ENCODE assay signal across 8 cellular contexts in genomic region chr19:6066661-6067646, GRCh38. TPM values are rescaled to one million over a fixed set of nuclear protein-coding genes. Genes with fewer than 3 reads are reported as not detected.
DNase-seq lines count a peak whose midpoint lies in the region; ATAC-seq, FAIRE-seq and TF ChIP-seq lines count a peak whose summit lies in the region.

No MANE protein-coding gene starts in this region.

- no peak overlapping the region for H2BK120ac ChIP-seq in IMR-90 (ENCODE audit: low read depth, low read length)

- in situ Hi-C loops in IMR-90 (cut with MboI; ENCODE audit: low sequenced_read_pairs) = no loop called here

- H3K14ac ChIP-seq in IMR-90 (replicated peaks; ENCODE audit: low read depth, low read length) = 0 out of 2 replicates have a peak overlapping the region, but pooled peaks have one; percentile 13

- BruUV-seq in IMR-90 (replicated peaks; lab: Mats Ljungman, UMichigan) = no TSS peak
- no TSS peak for BruUV-seq in PC-9 (replicated peaks; lab: Mats Ljungman, UMichigan)

- H2BK15ac ChIP-seq in IMR-90 (ENCODE audit: low read depth, low read length) = no peak overlapping the region

- no peak for TF ChIP-seq RAD21 in IMR-90 (IDR thresholded peaks at IDR 0.05; ENCODE audit: low read length)

- POLR2A ChIA-PET in IMR-90 (lab: Charles Lee; ENCODE audit: unreplicated experiment) = no interaction called here
- POLR2A ChIA-PET in PC-9 (lab: Charles Lee; ENCODE audit: unreplicated experiment) = interaction anchor here (0.6 kb wide), 1 partner anchor 367 kb away, joined by 3 read pairs; no protein-coding TSS in a partner anchor

- dilution Hi-C loops in IMR-90 (cut with HindIII; ENCODE audit: low sequenced_read_pairs, unreplicated experiment) = no loop called here

- H2BK5ac ChIP-seq in IMR-90 (ENCODE audit: low read depth, low read length, poor library complexity, severe bottlenecking) = no peak overlapping the region

- no peak overlapping the region for H3K4ac ChIP-seq in IMR-90 (ENCODE audit: low read depth, low read length)

- DNase-seq in CMK (ENCODE audit: low read depth) (peak; percentile 76), IMR-90 (peak; percentile 86), PC-9 (peak; percentile 72 to 84), coronary artery (ENCODE audit: low spot score) (peak; percentile 97), kidney (peak; percentile 96), smooth muscle cell of the brain vasculature (ENCODE audit: low read depth, low spot score) (peak; percentile 61)
- DNase-seq in activated CD4-positive, alpha-beta T cell treated with anti-CD3 and anti-CD28 coated beads for 48 hours = no peak

- H3K4me1 ChIP-seq in IMR-90 (ENCODE audit: control insufficient read depth, insufficient read depth, low read length) (peaks cover 27% of the 10 kb centered on the region), PC-9 (replicated peaks; ENCODE audit: insufficient read depth) (peaks cover 61% of the 10 kb centered on the region), kidney (ENCODE audit: control insufficient read depth in 1 of 2, insufficient read depth in 1 of 2, low read depth in 1 of 2, low read length in 2 of 2) (peaks cover 12 to 13% of the 10 kb centered on the region in 2 donors)

- H3K9me3 ChIP-seq in IMR-90 (ENCODE audit: control insufficient read depth, insufficient read depth, low read length) = no peaks in the 10 kb centered on the region
- H3K9me3 ChIP-seq in PC-9 (ENCODE audit: insufficient read depth, low read depth) = no peaks in the 10 kb centered on the region
- no peaks in the 10 kb centered on the region for H3K9me3 ChIP-seq in kidney (ENCODE audit: control insufficient read depth in 1 of 2, low read length in 2 of 2)

- no peak overlapping the region for H2AFZ ChIP-seq in IMR-90 (replicated peaks; ENCODE audit: low read length, poor library complexity)
- no peak overlapping the region for H2AFZ ChIP-seq in PC-9

- peaks cover 0 to 10% of the 10 kb centered on the region in 2 experiments; a peak in 3 of 4 replicates for H3K79me1 ChIP-seq in IMR-90 (ENCODE audit: low read depth in 1 of 2, low read length in 2 of 2)

- H3K4me2 ChIP-seq in IMR-90 (ENCODE audit: low read depth, low read length) (no peak overlapping the region; the same call in 1 of the 2 replicates), PC-9 (peak overlapping the region; percentile 64)

- 0% methylated on average over 1 of the region's 18 CpGs; no CpG with 5 or more reads in 1 of the 2 experiments for WGBS in IMR-90 (ENCODE audit: extremely low coverage in 2 of 2, insufficient read length in 1 of 2), 2 experiments

- no peak overlapping the region for H3K4me3 ChIP-seq in IMR-90 (ENCODE audit: insufficient read depth, low read depth, low read length)
- H3K4me3 ChIP-seq in PC-9 = no peak overlapping the region
- peak overlapping the region; percentile 47 for H3K4me3 ChIP-seq in coronary artery
- no peak overlapping the region for H3K4me3 ChIP-seq in kidney (ENCODE audit: low read length in 2 of 2)

- H3K9me2 ChIP-seq in PC-9 (ENCODE audit: insufficient read depth) = no peaks in the 10 kb centered on the region

- H3F3A ChIP-seq in PC-9 (ENCODE audit: insufficient read depth, low read depth) = peaks cover 29% of the 10 kb centered on the region

- H2AK9ac ChIP-seq in IMR-90 (replicated peaks; ENCODE audit: low read depth, low read length, poor library complexity) = peak overlapping the region; percentile 50

- intact Hi-C loops in IMR-90 (cut with micrococcal nuclease) (no loop called here), PC-9 (cut with micrococcal nuclease; ENCODE audit: unreplicated experiment) (loop anchor here (1.0 kb wide), 1 partner anchor 9 kb away; no protein-coding TSS in a partner anchor), kidney (cut with DNase I) (no loop called here)

- 0 out of 2 replicates have a peak overlapping the region, but pooled peaks have one; percentile 23 for H3K23ac ChIP-seq in IMR-90 (ENCODE audit: low read depth, low read length)

- H3K9me1 ChIP-seq in IMR-90 (ENCODE audit: insufficient read depth, low read length) = peaks cover 9% of the 10 kb centered on the region; the same call in 1 of the 2 replicates

- TF ChIP-seq CTCF in IMR-90 (conservative IDR thresholded peaks at IDR 0.05; ENCODE audit: low read depth, low read length) (no peak), PC-9 (conservative IDR thresholded peaks at IDR 0.05) (no peak), coronary artery (IDR thresholded peaks at IDR 0.05) (no peak), kidney (IDR thresholded peaks at IDR 0.05; ENCODE audit: borderline replicate concordance, extremely low read depth, insufficient read depth) (no peak)

- H3K18ac ChIP-seq in IMR-90 (ENCODE audit: low read depth, low read length) = no peak overlapping the region

- H2AK5ac ChIP-seq in IMR-90 (ENCODE audit: low read depth, low read length) = 0 out of 2 replicates have a peak overlapping the region, but pooled peaks have one; percentile 12

- H3K56ac ChIP-seq in IMR-90 (ENCODE audit: extremely low read depth, insufficient read depth, low read length) = no peak overlapping the region

- TF ChIP-seq POLR2A in IMR-90 (IDR thresholded peaks at IDR 0.05; ENCODE audit: low read depth, low read length) = no peak

- no peak overlapping the region for H4K91ac ChIP-seq in IMR-90 (ENCODE audit: insufficient read depth, low read depth, low read length)

- CTCF ChIA-PET in IMR-90 (lab: Yijun Ruan, JAX) = no interaction called here
- CTCF ChIA-PET in PC-9 (lab: Charles Lee) = no interaction called here

- H4K8ac ChIP-seq in IMR-90 (ENCODE audit: low read depth in 2 of 2, low read length in 2 of 2) = no peak overlapping the region

- ATAC-seq in IMR-90 (ENCODE audit: low read depth) (peak; percentile 22), HG02840 (IDR thresholded peaks at IDR 0.05; ENCODE audit: low FRiP score, unreplicated experiment) (no peak)

- no peaks in the 10 kb centered on the region for H3K36me3 ChIP-seq in IMR-90 (ENCODE audit: control insufficient read depth, insufficient read depth, low read length)
- H3K36me3 ChIP-seq in PC-9 (ENCODE audit: low read depth) = no peaks in the 10 kb centered on the region
- no peaks in the 10 kb centered on the region for H3K36me3 ChIP-seq in kidney (ENCODE audit: control insufficient read depth in 1 of 2, insufficient read depth in 2 of 2, low read length in 2 of 2)

- 0 out of 2 replicates have a peak, but pooled peaks cover 3% of the 10 kb centered on the region for H4K20me1 ChIP-seq in IMR-90 (ENCODE audit: insufficient read depth, low read length)
- H4K20me1 ChIP-seq in PC-9 (ENCODE audit: insufficient read depth) = no peaks in the 10 kb centered on the region

- no peaks in the 10 kb centered on the region for H3K79me2 ChIP-seq in PC-9 (ENCODE audit: low read depth)

- H3K27ac ChIP-seq in IMR-90 (ENCODE audit: insufficient read depth, low read length) (no peak overlapping the region), PC-9 (peak overlapping the region; percentile 58), coronary artery (peak overlapping the region; percentile 89 to 95), kidney (ENCODE audit: low read depth in 2 of 2, low read length in 2 of 2) (peak overlapping the region; percentile 52 to 53)

- H3K9ac ChIP-seq in IMR-90 (ENCODE audit: low read depth, low read length) (no peak overlapping the region), kidney (ENCODE audit: low read length in 2 of 2) (peak overlapping the region in 1 of 2 donors; percentile 20)

- peak overlapping the region; percentile 35; the same call in 1 of the 2 replicates for H2BK20ac ChIP-seq in IMR-90 (ENCODE audit: low read depth, low read length)

- no peak overlapping the region for H4K5ac ChIP-seq in IMR-90 (ENCODE audit: low read depth, low read length)

- no peaks in the 10 kb centered on the region for H3K27me3 ChIP-seq in IMR-90 (ENCODE audit: control insufficient read depth, insufficient read depth, low read length)
- no peaks in the 10 kb centered on the region for H3K27me3 ChIP-seq in PC-9 (ENCODE audit: insufficient read depth, low read depth)

- peak; percentile 76 for FAIRE-seq in kidney (lab: Jason Lieb, UNC)

TF ChIP-seq in IMR-90, 13 proteins besides CTCF, POLR2A, EP300 and RAD21:
- TF ChIP-seq MXI1 (IDR thresholded peaks at IDR 0.05; ENCODE audit: borderline replicate concordance, low read depth, low read length) = peak; percentile 83
- TF ChIP-seq BHLHE40 (IDR thresholded peaks at IDR 0.05; ENCODE audit: low read depth, low read length) = no peak

RNA-seq across cellular contexts. Expression of gene RFX2, which starts 43.3 kb away (rescaled TPM):
- total RNA-seq in IMR-90 (2012; rRNA removed) (2.2 and 2.5 TPM in 2 replicates), PC-9 (2021) (8.7 and 11.6 TPM in 2 replicates), kidney (12.6 TPM)
- polyA plus RNA-seq in IMR-90 (2012; rRNA removed) (4.9 and 5.6 TPM in 2 replicates), kidney (ENCODE audit: insufficient read depth, low read depth, low replicate concordance) (4.6 TPM)
- polyA plus RNA-seq in IMR-90 (2012; cell fraction: cytosol; rRNA removed) = 3.9 and 6.2 TPM in 2 replicates
- 7.6 and 16.1 TPM in 2 replicates for polyA plus RNA-seq in IMR-90 (2012; cell fraction: nucleus; rRNA removed; ENCODE audit: low replicate concordance)
